ENCODE assay signal across 8 cellular contexts in the genomic region with DNA sequence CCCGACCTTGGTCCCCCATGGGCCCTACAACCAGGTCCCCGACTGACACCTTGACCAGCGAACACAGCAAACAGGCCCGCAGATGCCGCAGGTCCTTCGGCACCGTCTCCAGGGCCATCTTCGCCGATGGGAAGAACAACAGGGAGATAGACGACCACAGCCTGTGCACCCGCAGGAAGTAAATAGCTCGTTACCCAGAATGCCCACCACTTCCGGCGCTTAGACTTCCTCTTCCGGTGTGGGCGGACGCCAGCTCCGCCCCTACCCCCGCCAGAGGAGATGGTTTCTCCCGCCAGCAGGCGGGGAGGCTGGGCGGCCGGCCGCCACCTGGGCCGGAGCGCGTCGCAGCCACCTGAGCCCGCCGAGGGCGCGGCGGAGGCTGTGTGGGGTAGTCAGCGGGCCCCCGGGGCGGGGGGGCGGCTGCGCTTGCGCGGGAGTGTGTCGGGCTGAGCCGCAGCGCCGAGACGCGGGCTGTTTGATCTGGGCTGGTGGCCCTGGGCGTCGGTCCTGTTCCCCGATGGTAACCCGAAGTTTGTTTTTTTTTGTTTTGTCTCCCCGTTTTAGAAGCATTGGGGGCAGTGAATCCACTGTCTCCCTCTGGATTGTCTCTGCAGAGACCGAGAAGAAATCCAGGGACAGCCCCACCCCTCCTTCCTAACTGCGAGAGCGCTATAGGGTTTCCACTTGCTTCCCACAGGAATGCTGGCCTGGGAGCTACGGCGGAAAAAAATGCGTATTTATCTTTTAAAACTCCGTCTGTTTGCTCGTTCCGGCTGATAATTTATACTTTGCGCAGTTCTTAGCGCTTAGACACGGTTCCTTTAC. TPM values are rescaled to one million over a fixed set of nuclear protein-coding genes. Genes with fewer than 3 reads are reported as not detected.
DNase-seq lines count a peak whose midpoint lies in the region; ATAC-seq and TF ChIP-seq lines count a peak whose summit lies in the region.

A gene (minus strand): TSS at position 184 of the 825 bp plus-strand sequence. CDS start 66 bp downstream, at position 118.

- TF ChIP-seq POLR2A in IMR-90 (IDR thresholded peaks at IDR 0.05; ENCODE audit: low read depth, low read length) = peak; percentile 89

- no peaks in the 10 kb centered on the region for H3K9me3 ChIP-seq in IMR-90 (ENCODE audit: control insufficient read depth, insufficient read depth, low read length)

- H3K9ac ChIP-seq in IMR-90 (ENCODE audit: low read depth, low read length) = peak within 1 kb of the TSS; percentile 98

- H3K79me1 ChIP-seq in IMR-90 (ENCODE audit: low read depth in 1 of 2, low read length in 2 of 2) = peaks cover 20 to 29% of the 10 kb centered on the region in 2 experiments

- H3K4ac ChIP-seq in IMR-90 (ENCODE audit: low read depth, low read length) = peak within 1 kb of the TSS; percentile 97

- H3K23ac ChIP-seq in IMR-90 (ENCODE audit: low read depth, low read length) = peak within 1 kb of the TSS; percentile 85

- in situ Hi-C loops in IMR-90 (cut with MboI; ENCODE audit: low sequenced_read_pairs) = no loop called here

- H3K18ac ChIP-seq in IMR-90 (ENCODE audit: low read depth, low read length) = peak within 1 kb of the TSS; percentile 82

- DNase-seq in DMS153 treated with DMSO at 0.1 percent for 48 hours (lab: John Stamatoyannopoulos, UW; ENCODE audit: unreplicated experiment) (peak; percentile 90), IMR-90 (peak; percentile 92), OCI-M1 (lab: John Stamatoyannopoulos, UW) (peak; percentile 96), epithelial cell of prostate (ENCODE audit: low read depth, low spot score) (peak; percentile 77), mucosa of gallbladder (ENCODE audit: low spot score) (peak; percentile 91)
- peak; percentile 93 for DNase-seq in activated T-cell treated with anti-CD3 and anti-CD28 coated beads, Interleukin-2, amount 50 U/mL, for 1 hour
- peak; percentile 72 to 87 for DNase-seq in stimulated activated CD8-positive, alpha-beta memory T cell treated with anti-CD3 and anti-CD28 coated beads, Interleukin-4, amount 100 ng/mL, for 4 hours (ENCODE audit: low read depth in 2 of 2, low spot score in 1 of 2)

- H2BK120ac ChIP-seq in IMR-90 (ENCODE audit: low read depth, low read length) = peak within 1 kb of the TSS; percentile 41

- BruUV-seq in IMR-90 (replicated peaks; lab: Mats Ljungman, UMichigan) = no TSS peak

- H3K9me1 ChIP-seq in IMR-90 (ENCODE audit: insufficient read depth, low read length) = no peaks in the 10 kb centered on the region

- POLR2A ChIA-PET in IMR-90 (lab: Charles Lee; ENCODE audit: unreplicated experiment) = interaction anchor here (0.5 to 2.3 kb wide), 9 partner anchors 8 to 62 kb away, joined by 3 to 13 read pairs (median 3); no protein-coding TSS in a partner anchor

- intact Hi-C loops in IMR-90 (cut with micrococcal nuclease) = loop anchor here (1.0 to 5.0 kb wide), 5 partner anchors 27 to 165 kb away; a partner anchor contains a TSS

- peak within 1 kb of the TSS; percentile 94 for H4K5ac ChIP-seq in IMR-90 (ENCODE audit: low read depth, low read length)

- H4K20me1 ChIP-seq in IMR-90 (ENCODE audit: insufficient read depth, low read length) = no peaks in the 10 kb centered on the region

- H3K4me1 ChIP-seq in IMR-90 (ENCODE audit: control insufficient read depth, insufficient read depth, low read length) = no peaks in the 10 kb centered on the region

- H3K56ac ChIP-seq in IMR-90 (ENCODE audit: extremely low read depth, insufficient read depth, low read length) = peak within 1 kb of the TSS; percentile 73

- H2BK20ac ChIP-seq in IMR-90 (ENCODE audit: low read depth, low read length) = no peak within 1 kb of the TSS

- peak within 1 kb of the TSS; percentile 94 for H3K27ac ChIP-seq in IMR-90 (ENCODE audit: insufficient read depth, low read length)
- H3K27ac ChIP-seq in epithelial cell of prostate = peak within 1 kb of the TSS; percentile 77

- CTCF ChIA-PET in IMR-90 (lab: Yijun Ruan, JAX) = interaction anchor here (1.0 to 1.6 kb wide), 4 partner anchors 15 to 66 kb away, joined by 5 to 7 read pairs (median 6); a partner anchor contains a TSS

- peak within 1 kb of the TSS; percentile 82 for H2BK5ac ChIP-seq in IMR-90 (ENCODE audit: low read depth, low read length, poor library complexity, severe bottlenecking)

- H2AK9ac ChIP-seq in IMR-90 (replicated peaks; ENCODE audit: low read depth, low read length, poor library complexity) = peak within 1 kb of the TSS; percentile 99

- peaks cover 16% of the 10 kb centered on the region for H3K36me3 ChIP-seq in IMR-90 (ENCODE audit: control insufficient read depth, insufficient read depth, low read length)

- peak within 1 kb of the TSS; percentile 97 for H2AFZ ChIP-seq in IMR-90 (replicated peaks; ENCODE audit: low read length, poor library complexity)

- peak within 1 kb of the TSS; percentile 78 to 99 for H4K8ac ChIP-seq in IMR-90 (ENCODE audit: low read depth in 2 of 2, low read length in 2 of 2)

- peak within 1 kb of the TSS; percentile 77 for H4K91ac ChIP-seq in IMR-90 (ENCODE audit: insufficient read depth, low read depth, low read length)

- peak within 1 kb of the TSS; percentile 95 for H3K14ac ChIP-seq in IMR-90 (replicated peaks; ENCODE audit: low read depth, low read length)

- peak within 1 kb of the TSS; percentile 94 for H3K4me3 ChIP-seq in IMR-90 (ENCODE audit: insufficient read depth, low read depth, low read length)

- TF ChIP-seq CTCF in IMR-90 (conservative IDR thresholded peaks at IDR 0.05; ENCODE audit: low read depth, low read length) = no peak

- H2BK15ac ChIP-seq in IMR-90 (ENCODE audit: low read depth, low read length) = no peak within 1 kb of the TSS

- WGBS in IMR-90 (ENCODE audit: extremely low coverage in 2 of 2, insufficient read length in 1 of 2), 2 experiments = 0% methylated on average over 37 of the region's 63 CpGs; no CpG with 5 or more reads in 1 of the 2 experiments

- no peaks in the 10 kb centered on the region for H3K27me3 ChIP-seq in IMR-90 (ENCODE audit: control insufficient read depth, insufficient read depth, low read length)

- 0 out of 2 replicates have a peak, but pooled peaks have one; percentile 6 for TF ChIP-seq RAD21 in IMR-90 (IDR thresholded peaks at IDR 0.05; ENCODE audit: low read length)

- H2AK5ac ChIP-seq in IMR-90 (ENCODE audit: low read depth, low read length) = peak within 1 kb of the TSS; percentile 95

- dilution Hi-C loops in IMR-90 (cut with HindIII; ENCODE audit: low sequenced_read_pairs, unreplicated experiment) = no loop called here

- peak within 1 kb of the TSS; percentile 100 for H3K4me2 ChIP-seq in IMR-90 (ENCODE audit: low read depth, low read length)

- ATAC-seq in GM21576 (IDR thresholded peaks at IDR 0.05; ENCODE audit: unreplicated experiment) = peak; percentile 82
- ATAC-seq in IMR-90 (ENCODE audit: low read depth) = peak; percentile 87

TF ChIP-seq in IMR-90, 13 proteins besides CTCF, POLR2A, EP300 and RAD21:
- TF ChIP-seq MAZ (IDR thresholded peaks at IDR 0.05; ENCODE audit: borderline replicate concordance, low read depth, low read length) (peak; percentile 65; the same call in 1 of the 2 replicates), NFE2L2 (IDR thresholded peaks at IDR 0.05; ENCODE audit: low read depth, low read length) (no peak), MXI1 (IDR thresholded peaks at IDR 0.05; ENCODE audit: borderline replicate concordance, low read depth, low read length) (0 out of 2 replicates have a peak, but pooled peaks have one; percentile 21), MAFK (IDR thresholded peaks at IDR 0.05; ENCODE audit: low read depth, low read length) (no peak), BHLHE40 (IDR thresholded peaks at IDR 0.05; ENCODE audit: low read depth, low read length) (peak; percentile 90)

RNA-seq across cellular contexts. Expression of the gene that starts here (rescaled TPM):
- 51.6 and 83.6 TPM in 2 replicates for total RNA-seq in IMR-90 (2012; rRNA removed)
- 97.3 and 129 TPM in 2 replicates for polyA plus RNA-seq in IMR-90 (2012; rRNA removed)
- polyA plus RNA-seq in IMR-90 (2012; cell fraction: cytosol; rRNA removed) = 64.1 and 109 TPM in 2 replicates
- polyA plus RNA-seq in IMR-90 (2012; cell fraction: nucleus; rRNA removed; ENCODE audit: low replicate concordance) = 30.0 and 85.6 TPM in 2 replicates
- 72.4 TPM for total RNA-seq in mucosa of gallbladder

Comparison
In these comparisons a context has a peak if more than half of its experiments do, and no peak if none do; other contexts are left out.
1. Peak in every context shown above with its lines: DNase-seq, ATAC-seq, H3K4me3 ChIP-seq and H3K27ac ChIP-seq.